Comparison of ENCODE assay signal across 6 cellular contexts in genomic region chr10:127014671-127015070, GRCh38.
"Had no signal": no experiment of that assay in that cellular context is flagged by ENCODE, and none has a peak within 500 bp of the region (broad histone marks: within the 10 kb centered on the region; RNA-seq: fewer than 3 reads in every experiment).

No MANE protein-coding gene starts in this region.

- H3K4me3 Mint-ChIP-seq: GM23338, H9, IgD-negative memory B cell had no signal

- DNase-seq: H9, HCEC 1CT had no signal

- H2AFZ ChIP-seq: GM23338 had no signal

- H3K4me3 ChIP-seq: GM23338 had no signal

- H3K4me2 ChIP-seq: GM23338 had no signal

- H3K27ac ChIP-seq: HL-60 had no signal

- ATAC-seq: GM23338, HepG2 had no signal

- H3K36me3 Mint-ChIP-seq: IgD-negative memory B cell had no signal

- H3K27me3 Mint-ChIP-seq: IgD-negative memory B cell had no signal

- H3K9me3 Mint-ChIP-seq: GM23338, H9 had no signal

- H3K27ac Mint-ChIP-seq: GM23338, H9, IgD-negative memory B cell had no signal

- H3K4me1 Mint-ChIP-seq: IgD-negative memory B cell had no signal
